7 cellular contexts compared by ENCODE assay signal in genomic region chr17:46717999-46718398, GRCh38.
"Had no signal": no experiment of that assay in that cellular context is flagged by ENCODE, and none has a peak within 500 bp of the region (broad histone marks: within the 10 kb centered on the region; RNA-seq: fewer than 3 reads in every experiment).

No MANE protein-coding gene starts in this region.

- FAIRE-seq: GM12878, GM12891, GM12892, GM18507, GM19239 had no signal

- DNase-seq: GDM1, GF-D8 had no signal

- H3K4me3 ChIP-seq: GM12878 had no signal
